ENCODE assay signal across 9 cellular contexts in the genomic region with DNA sequence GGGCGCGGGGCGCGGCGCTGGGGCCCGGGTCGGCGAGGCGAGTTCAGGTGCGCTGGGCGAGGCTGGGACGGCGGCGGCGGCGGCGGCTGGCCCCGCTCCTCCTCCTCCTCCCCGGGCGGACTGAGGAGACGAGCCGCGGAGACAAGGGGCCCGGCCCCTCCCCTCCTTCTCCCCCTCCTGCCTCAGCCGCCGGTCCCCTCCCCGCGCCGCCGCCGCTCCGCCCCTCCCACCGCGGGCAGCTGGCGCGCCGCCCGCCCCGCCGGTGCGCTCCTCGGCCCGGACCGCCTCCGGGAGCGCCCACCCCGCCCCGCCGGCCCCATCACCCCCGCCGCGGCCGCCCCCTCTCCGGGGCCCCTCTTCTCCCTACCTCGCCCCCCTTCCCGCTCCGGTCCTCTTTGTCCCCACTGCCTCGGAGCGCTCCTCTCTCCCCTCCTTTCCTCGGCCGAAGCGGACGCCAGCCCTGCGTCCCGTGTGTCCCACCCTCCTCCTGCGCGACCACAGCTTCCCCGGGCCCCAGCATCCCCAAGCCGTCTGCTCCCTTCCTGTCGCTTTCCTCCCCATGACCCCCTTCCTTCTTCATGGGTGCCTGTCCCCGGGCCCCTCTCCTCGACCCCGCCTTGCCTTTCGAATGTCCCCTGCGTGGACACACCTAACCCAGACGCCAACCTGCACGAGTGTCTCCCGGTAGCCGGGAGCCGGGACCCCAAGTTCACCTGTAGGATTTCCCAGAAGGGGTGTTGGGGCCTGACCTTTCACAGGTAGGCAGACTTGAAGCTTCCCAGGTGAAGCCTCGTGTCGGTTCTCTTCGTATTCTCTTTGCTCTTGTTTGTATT. TPM values are rescaled to one million over a fixed set of nuclear protein-coding genes. Genes with fewer than 3 reads are reported as not detected.
DNase-seq lines count a peak whose midpoint lies in the region; ATAC-seq and TF ChIP-seq lines count a peak whose summit lies in the region.
"Had no signal": no experiment of that assay in that cellular context is flagged by ENCODE, and none has a peak within 500 bp of the region (broad histone marks: within the 10 kb centered on the region; RNA-seq: fewer than 3 reads in every experiment).

A gene (minus strand): TSS at position 143 of the 833 bp plus-strand sequence. CDS start 420 bp downstream, outside the sequence.

- H3K4me1 ChIP-seq in GM23248 (ENCODE audit: insufficient read depth): no peaks in the 10 kb centered on the region
- peaks cover 25% of the 10 kb centered on the region for H3K4me1 ChIP-seq in iPS-15b (ENCODE audit: control insufficient read depth, insufficient read depth, low read length)

- H3F3A ChIP-seq in GM23248 (ENCODE audit: insufficient read depth): no peaks in the 10 kb centered on the region

- H3K27ac ChIP-seq in GM23248: no peak within 1 kb of the TSS

- no peaks in the 10 kb centered on the region for H4K20me1 ChIP-seq in GM23248 (ENCODE audit: insufficient read depth)

- no peak for ATAC-seq in GM19395 (IDR thresholded peaks at IDR 0.05; ENCODE audit: unreplicated experiment)
- ATAC-seq in esophagus mucosa: no peak

- in situ Hi-C loops in GM23248 (cut with MboI): no loop called here

- H3K27me3 ChIP-seq in GM23248 (replicated peaks; ENCODE audit: insufficient read depth) (peaks cover 42% of the 10 kb centered on the region), iPS-15b (ENCODE audit: control insufficient read depth, insufficient read depth, low read length) (peaks cover 50% of the 10 kb centered on the region)

- no peaks in the 10 kb centered on the region for H3K36me3 Mint-ChIP-seq in activated T-helper 2 cell treated with anti-CD3 and anti-CD28 coated beads, Interferon-gamma antibody, Interleukin-2, Interleukin-4, amounts not matched to agents 10 μg/mL and 5 μg/mL and 100 μg/mL, durations not matched to agents 14 hours and 24 hours and 36 hours (ENCODE audit: low read depth)

- H3K9me3 ChIP-seq in GM23248 (ENCODE audit: low read depth) (no peaks in the 10 kb centered on the region), iPS-15b (ENCODE audit: control insufficient read depth, insufficient read depth, low read length) (no peaks in the 10 kb centered on the region)

- 9 to 41% methylated on average over 12 to 80 of the region's 83 CpGs for WGBS in GM23248 (ENCODE audit: low coverage in 1 of 2, low lambda C conversion rate in 2 of 2, missing lambda C conversion rate in 2 of 2), 2 experiments

- DNase-seq in GM23248: peak; percentile 1
- peak; percentile 2 for DNase-seq in NCI-H2227 treated with DMSO at 0.1 percent for 48 hours (lab: John Stamatoyannopoulos, UW)
- DNase-seq in retinal pigment epithelial cell (ENCODE audit: low read depth): no peak
- no peak for DNase-seq in HPDE6-E6E7 (ENCODE audit: extremely low spot score)
- no peak for DNase-seq in activated T-helper 2 cell treated with anti-CD3 and anti-CD28 coated beads, Interferon-gamma antibody, Interleukin-2, Interleukin-4, amounts not matched to agents 10 μg/mL and 5 μg/mL and 100 μg/mL, durations not matched to agents 14 hours and 24 hours and 36 hours (ENCODE audit: low spot score)

- no peaks in the 10 kb centered on the region for H3K4me1 Mint-ChIP-seq in activated T-helper 2 cell treated with anti-CD3 and anti-CD28 coated beads, Interferon-gamma antibody, Interleukin-2, Interleukin-4, amounts not matched to agents 10 μg/mL and 5 μg/mL and 100 μg/mL, durations not matched to agents 14 hours and 24 hours and 36 hours (ENCODE audit: low read depth)

- H3K4me3 ChIP-seq in GM23248: no peak within 1 kb of the TSS
- peak within 1 kb of the TSS; percentile 71 for H3K4me3 ChIP-seq in iPS-15b (ENCODE audit: low read depth, low read length)
- peak within 1 kb of the TSS; percentile 25 for H3K4me3 ChIP-seq in retinal pigment epithelial cell (ENCODE audit: low read length)

- H3K36me3 ChIP-seq in GM23248 (ENCODE audit: low read depth) (no peaks in the 10 kb centered on the region), iPS-15b (ENCODE audit: control insufficient read depth, insufficient read depth, low read length) (no peaks in the 10 kb centered on the region)

- H3K4me3 Mint-ChIP-seq in activated T-helper 2 cell treated with anti-CD3 and anti-CD28 coated beads, Interferon-gamma antibody, Interleukin-2, Interleukin-4, amounts not matched to agents 10 μg/mL and 5 μg/mL and 100 μg/mL, durations not matched to agents 14 hours and 24 hours and 36 hours (ENCODE audit: low read depth): no peak within 1 kb of the TSS

- no peak for TF ChIP-seq CTCF in retinal pigment epithelial cell (conservative IDR thresholded peaks at IDR 0.05; ENCODE audit: low read depth, low read length)

- no peak within 1 kb of the TSS for H3K4me2 ChIP-seq in GM23248 (ENCODE audit: unreplicated experiment)

- no peak within 1 kb of the TSS for H3K9ac ChIP-seq in GM23248
- H3K9ac ChIP-seq in iPS-15b (ENCODE audit: low read depth, low read length): peak within 1 kb of the TSS; percentile 39

- no peaks in the 10 kb centered on the region for H3K79me2 ChIP-seq in GM23248 (ENCODE audit: insufficient read depth)

- H3K27ac Mint-ChIP-seq in activated T-helper 2 cell treated with anti-CD3 and anti-CD28 coated beads, Interferon-gamma antibody, Interleukin-2, Interleukin-4, amounts not matched to agents 10 μg/mL and 5 μg/mL and 100 μg/mL, durations not matched to agents 14 hours and 24 hours and 36 hours: no peak within 1 kb of the TSS

- intact Hi-C loops in activated T-helper 2 cell treated with anti-CD3 and anti-CD28 coated beads, Interferon-gamma antibody, Interleukin-2, Interleukin-4, amounts not matched to agents 10 μg/mL and 5 μg/mL and 100 μg/mL, durations not matched to agents 14 hours and 24 hours and 36 hours (cut with micrococcal nuclease): loop anchor here (10.0 kb wide), 2 partner anchors 1392 to 1738 kb away; a partner anchor contains a TSS

- no peaks in the 10 kb centered on the region for H3K9me2 ChIP-seq in GM23248 (ENCODE audit: insufficient read depth)

- peaks cover 31% of the 10 kb centered on the region for H3K27me3 Mint-ChIP-seq in activated T-helper 2 cell treated with anti-CD3 and anti-CD28 coated beads, Interferon-gamma antibody, Interleukin-2, Interleukin-4, amounts not matched to agents 10 μg/mL and 5 μg/mL and 100 μg/mL, durations not matched to agents 14 hours and 24 hours and 36 hours (ENCODE audit: low read depth)

- H3K9me3 Mint-ChIP-seq in activated T-helper 2 cell treated with anti-CD3 and anti-CD28 coated beads, Interferon-gamma antibody, Interleukin-2, Interleukin-4, amounts not matched to agents 10 μg/mL and 5 μg/mL and 100 μg/mL, durations not matched to agents 14 hours and 24 hours and 36 hours: no peaks in the 10 kb centered on the region

- H2AFZ ChIP-seq in GM23248: no peak within 1 kb of the TSS

RNA-seq across cellular contexts. Expression of the gene that starts here (rescaled TPM):
- not detected in 2 replicates for total RNA-seq in GM23248 (2014; rRNA removed; shearing (Covaris generic))
- not detected in 2 replicates for polyA plus RNA-seq in GM23248 (2016; fragmentation: Nextera tagmentation; extraction: Ambion mirVana)
- total RNA-seq in esophagus mucosa: 0.60 TPM
- total RNA-seq in activated T-helper 2 cell treated with anti-CD3 and anti-CD28 coated beads, Interferon-gamma antibody, Interleukin-2, Interleukin-4, amounts not matched to agents 10 μg/mL and 5 μg/mL and 100 μg/mL, durations not matched to agents 14 hours and 24 hours and 36 hours: not detected in 2 replicates
- total RNA-seq: fibroblast of villous mesenchyme had no signal

Comparison
In these comparisons a context has a peak if more than half of its experiments do, and no peak if none do; other contexts are left out.
1. Peak in DNase-seq in GM23248; RNA of the gene not detected or under 1 TPM.